In genomic region chr7:90322837-90323236, GRCh38 we compare ENCODE assay signal across 9 cellular contexts. TPM values are rescaled to one million over a fixed set of nuclear protein-coding genes. Genes with fewer than 3 reads are reported as not detected.
"Had no signal": no experiment of that assay in that cellular context is flagged by ENCODE, and none has a peak within 500 bp of the region (broad histone marks: within the 10 kb centered on the region; RNA-seq: fewer than 3 reads in every experiment).

No MANE protein-coding gene starts in this region.

- H3K4me3 ChIP-seq: GM12878 had no signal

- FAIRE-seq: G401.6, GM12878, GM12891, GM12892, GM18507, GM19239 had no signal

- ATAC-seq: GM12878 had no signal

- DNase-seq: GDM1, GF-D8 had no signal

RNA-seq across cellular contexts. Expression of gene FAM237B, which starts 1.7 kb away (rescaled TPM):
- total RNA-seq: G401, GM12878 had no signal
- polyA plus RNA-seq: GM12878 had no signal
